16 cellular contexts compared by ENCODE assay signal in the genomic region with DNA sequence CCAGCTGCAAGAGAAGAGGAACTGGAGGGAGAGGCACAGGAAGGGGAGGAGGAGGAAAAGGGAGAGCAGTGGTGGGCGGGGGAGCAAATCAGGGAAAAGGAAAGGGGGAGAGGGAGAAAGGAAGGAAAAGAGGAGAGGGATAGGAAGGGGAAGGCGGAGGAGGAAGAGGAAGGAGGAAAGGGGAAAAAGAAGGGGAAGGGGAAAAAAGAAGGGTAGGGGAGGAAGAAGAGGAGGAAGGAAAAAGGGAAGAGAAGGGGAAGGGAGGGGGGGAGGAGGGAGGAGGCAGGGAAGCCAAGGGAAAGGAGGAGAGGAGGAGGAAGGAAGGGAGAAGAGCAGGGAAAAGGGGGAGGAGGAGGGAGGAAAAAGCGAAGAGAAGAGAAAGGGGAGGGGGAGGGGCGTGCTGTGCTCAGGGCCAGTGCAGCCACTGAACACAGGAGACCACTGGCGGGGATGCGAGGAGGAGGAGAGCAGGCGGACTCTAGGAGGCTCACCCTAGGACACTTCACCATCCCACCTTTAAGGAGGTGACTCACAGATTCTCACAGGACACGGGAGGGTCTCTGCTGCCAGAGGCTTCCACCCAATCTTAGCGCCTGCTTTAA. TPM values are rescaled to one million over a fixed set of nuclear protein-coding genes. Genes with fewer than 3 reads are reported as not detected.
"Had no signal": no experiment of that assay in that cellular context is flagged by ENCODE, and none has a peak within 500 bp of the region (broad histone marks: within the 10 kb centered on the region; RNA-seq: fewer than 3 reads in every experiment).

No MANE protein-coding gene starts in this region.

- ATAC-seq: left lung; mucosa of descending colon; naive thymus-derived CD4-positive, alpha-beta T cell; stimulated activated memory B cell treated with anti-CD40 and anti-IgM and Interleukin-4, amounts not matched to agents 10 μg/mL and 1 μg/mL and 100 μg/mL, for 72 hours had no signal

- H3K9me3 ChIP-seq: left lung, mucosa of descending colon, tibial artery had no signal

- H3K27ac ChIP-seq: esophagus muscularis mucosa, left lung, parathyroid adenoma, tibial artery had no signal

- H3K4me1 ChIP-seq: esophagus muscularis mucosa, left lung, parathyroid adenoma, tibial artery had no signal

- H3K4me3 ChIP-seq: esophagus muscularis mucosa, left lung, mucosa of descending colon, tibial artery had no signal

- DNase-seq: activated CD4-positive, alpha-beta T cell treated with anti-CD3 and anti-CD28 coated beads for 1 hour; activated CD4-positive, alpha-beta T cell treated with anti-CD3 and anti-CD28 coated beads, Interleukin-2, amount 50 U/mL, for 4 hours; activated naive CD4-positive, alpha-beta T cell treated with anti-CD3 and anti-CD28 coated beads, Interleukin-2, amount 10 ng/mL, durations not matched to agents 7 days and 5 days; activated T-cell treated with anti-CD3 and anti-CD28 coated beads for 4 hours; hippocampal formation; kidney; left lung; mammary epithelial cell; mucosa of descending colon; naive thymus-derived CD4-positive, alpha-beta T cell; stimulated activated CD4-positive, alpha-beta T cell treated with anti-CD3 and anti-CD28 coated beads, Interleukin-2, amount 100 ng/mL, for 48 hours; T-helper 9 cell; tibial artery had no signal

- H3K9ac ChIP-seq: parathyroid adenoma had no signal

- H3K36me3 ChIP-seq: esophagus muscularis mucosa, left lung, tibial artery had no signal

RNA-seq across cellular contexts. Expression of gene PGBD5, which starts 33.1 kb away (rescaled TPM):
- polyA plus RNA-seq: mammary epithelial cell; naive thymus-derived CD4-positive, alpha-beta T cell had no signal
